ENCODE assay signal across 15 cellular contexts in the genomic region with DNA sequence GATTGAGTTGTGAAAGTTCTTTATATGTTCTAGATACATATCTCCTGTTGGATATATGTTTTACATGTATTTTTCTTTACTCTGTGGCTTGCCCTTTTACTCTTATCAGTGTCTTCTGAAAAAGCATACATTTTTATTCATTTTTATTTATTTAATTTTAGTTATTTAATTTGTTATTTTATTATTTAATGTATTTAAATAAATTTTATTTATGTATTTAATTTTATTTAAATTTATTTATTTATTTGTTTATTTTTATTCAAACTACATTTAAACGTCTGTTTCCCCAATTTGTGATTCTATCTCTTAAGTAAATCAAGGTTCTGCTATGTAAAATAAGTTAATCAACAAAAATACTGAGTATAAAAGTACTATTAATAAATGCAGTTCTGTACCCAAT.
"Had no signal": no experiment of that assay in that cellular context is flagged by ENCODE, and none has a peak within 500 bp of the region (broad histone marks: within the 10 kb centered on the region; RNA-seq: fewer than 3 reads in every experiment).

No MANE protein-coding gene starts in this region.

- DNase-seq: activated naive CD4-positive, alpha-beta T cell treated with anti-CD3 and anti-CD28 coated beads, Interleukin-2, amount 10 ng/mL, durations not matched to agents 7 days and 5 days; foreskin melanocyte; head of caudate nucleus; left colon; lower lobe of right lung; naive B cell; T-helper 9 cell; transverse colon had no signal

- H3K79me2 ChIP-seq: parathyroid adenoma had no signal

- H3K4me1 Mint-ChIP-seq: activated naive CD4-positive, alpha-beta T cell treated with anti-CD3 and anti-CD28 coated beads, Interleukin-2, amount 10 ng/mL, durations not matched to agents 7 days and 5 days; naive B cell; neural progenitor cell had no signal

- H3K36me3 Mint-ChIP-seq: activated naive CD4-positive, alpha-beta T cell treated with anti-CD3 and anti-CD28 coated beads, Interleukin-2, amount 10 ng/mL, durations not matched to agents 7 days and 5 days; naive B cell; neural progenitor cell had no signal

- H3K36me3 ChIP-seq: lower lobe of right lung, neural progenitor cell, transverse colon had no signal

- H3K9me3 Mint-ChIP-seq: activated CD8-positive, alpha-beta T cell treated with anti-CD3 and anti-CD28 coated beads for 36 hours; activated naive CD4-positive, alpha-beta T cell treated with anti-CD3 and anti-CD28 coated beads, Interleukin-2, amount 10 ng/mL, durations not matched to agents 7 days and 5 days; activated T-helper 2 cell treated with anti-CD3 and anti-CD28 coated beads, Interferon-gamma antibody, Interleukin-2, Interleukin-4, amounts not matched to agents 10 μg/mL and 5 μg/mL and 100 μg/mL, durations not matched to agents 14 hours and 24 hours and 36 hours; naive B cell had no signal

- H3K27me3 ChIP-seq: neural progenitor cell, transverse colon had no signal

- H3K4me3 Mint-ChIP-seq: activated CD8-positive, alpha-beta T cell treated with anti-CD3 and anti-CD28 coated beads for 36 hours; activated naive CD4-positive, alpha-beta T cell treated with anti-CD3 and anti-CD28 coated beads, Interleukin-2, amount 10 ng/mL, durations not matched to agents 7 days and 5 days; naive B cell; neural progenitor cell had no signal

- ATAC-seq: lower lobe of right lung had no signal

- H2AFZ ChIP-seq: neural progenitor cell, parathyroid adenoma had no signal

- H3K9me3 ChIP-seq: lower lobe of right lung, transverse colon had no signal

- H3K27ac Mint-ChIP-seq: activated CD8-positive, alpha-beta T cell treated with anti-CD3 and anti-CD28 coated beads for 36 hours; activated naive CD4-positive, alpha-beta T cell treated with anti-CD3 and anti-CD28 coated beads, Interleukin-2, amount 10 ng/mL, durations not matched to agents 7 days and 5 days; activated T-helper 2 cell treated with anti-CD3 and anti-CD28 coated beads, Interferon-gamma antibody, Interleukin-2, Interleukin-4, amounts not matched to agents 10 μg/mL and 5 μg/mL and 100 μg/mL, durations not matched to agents 14 hours and 24 hours and 36 hours; naive B cell; neural progenitor cell had no signal

- H3K4me2 ChIP-seq: neural progenitor cell had no signal

- H3K27ac ChIP-seq: coronary artery, lower lobe of right lung, neural progenitor cell, parathyroid adenoma, SK-N-MC, transverse colon, VCaP had no signal

- H3K4me3 ChIP-seq: coronary artery, lower lobe of right lung, neural progenitor cell, SK-N-MC, transverse colon had no signal

- H3K9ac ChIP-seq: neural progenitor cell, parathyroid adenoma had no signal

- H3K4me1 ChIP-seq: lower lobe of right lung, neural progenitor cell, parathyroid adenoma had no signal
